In genomic region chr4:71907782-71908181, GRCh38 we compare ENCODE assay signal across 21 cellular contexts.
DNase-seq lines count a peak whose midpoint lies in the region; ATAC-seq, FAIRE-seq and TF ChIP-seq lines count a peak whose summit lies in the region.
"Had no signal": no experiment of that assay in that cellular context is flagged by ENCODE, and none has a peak within 500 bp of the region (broad histone marks: within the 10 kb centered on the region; RNA-seq: fewer than 3 reads in every experiment).

No MANE protein-coding gene starts in this region.

- H3K27ac ChIP-seq in right lobe of liver = peak overlapping the region in 1 of 3 donors; percentile 71
- no peak overlapping the region for H3K27ac ChIP-seq in GM23248
- H3K27ac ChIP-seq: thoracic aorta, WERI-Rb-1 had no signal

- no peaks in the 10 kb centered on the region for H3K79me2 ChIP-seq in GM23248 (ENCODE audit: insufficient read depth)

- H3K27me3 ChIP-seq in right lobe of liver = no peaks in the 10 kb centered on the region
- no peaks in the 10 kb centered on the region for H3K27me3 ChIP-seq in GM23248 (replicated peaks; ENCODE audit: insufficient read depth)

- in situ Hi-C loops in GM23248 (cut with MboI) = no loop called here

- H3K4me1 ChIP-seq in right lobe of liver (peaks cover 0 to 27% (median 7%) of the 10 kb centered on the region in 4 donors), GM23248 (ENCODE audit: insufficient read depth) (no peaks in the 10 kb centered on the region)

- no peaks in the 10 kb centered on the region for H3K9me3 ChIP-seq in right lobe of liver
- H3K9me3 ChIP-seq in GM23248 (ENCODE audit: low read depth) = no peaks in the 10 kb centered on the region
- H3K9me3 ChIP-seq: thoracic aorta had no signal

- no peak for TF ChIP-seq POLR2A in right lobe of liver (IDR thresholded peaks at IDR 0.05)

- no peak overlapping the region for H2AFZ ChIP-seq in GM23248

- H3K4me3 ChIP-seq in right lobe of liver (no peak overlapping the region), GM23248 (no peak overlapping the region)
- H3K4me3 ChIP-seq: thoracic aorta had no signal

- peak; percentile 26 to 49 (median 38) for TF ChIP-seq CTCF in right lobe of liver (IDR thresholded peaks at IDR 0.05)

- intact Hi-C loops in right lobe of liver (cut with DNase I) = no loop called here

- H3K4me2 ChIP-seq in GM23248 (ENCODE audit: unreplicated experiment) = no peak overlapping the region

- peak in 1 of 3 donors; percentile 52 for DNase-seq in right lobe of liver
- no peak for DNase-seq in HTR-8/SVneo (ENCODE audit: insufficient read length, low spot score)
- DNase-seq in GM23248 = no peak
- DNase-seq in SW 1271 (lab: John Stamatoyannopoulos, UW) = no peak
- DNase-seq in activated CD4-positive, CD25-positive, alpha-beta regulatory T cell (lab: John Stamatoyannopoulos, UW) = no peak
- DNase-seq: activated CD8-positive, alpha-beta memory T cell treated with anti-CD3 and anti-CD28 coated beads, Interleukin-2, amount 10 ng/mL, durations not matched to agents 7 days and 5 days; AML-193; hypothalamus; KBM-7; left ventricle myocardium superior; naive thymus-derived CD8-positive, alpha-beta T cell; NCI-H1105 treated with DMSO at 0.1 percent for 48 hours; NCI-H446 treated with DMSO at 0.1 percent for 48 hours; stimulated activated CD4-positive, alpha-beta T cell treated with anti-CD3 and anti-CD28 coated beads, Interleukin-1b, Interleukin-23, amount 100 ng/mL, for 48 hours; stimulated activated CD8-positive, alpha-beta memory T cell treated with anti-CD3 and anti-CD28 coated beads, Interleukin-4, amount 100 ng/mL, for 48 hours; WERI-Rb-1 had no signal

- H3F3A ChIP-seq in GM23248 (ENCODE audit: insufficient read depth) = no peaks in the 10 kb centered on the region

- 7% methylated on average over 3 of the region's 3 CpGs for WGBS in right lobe of liver (ENCODE audit: insufficient coverage, low coverage, low lambda C conversion rate, missing lambda C conversion rate)
- WGBS in GM23248 (ENCODE audit: low coverage in 1 of 2, low lambda C conversion rate in 2 of 2, missing lambda C conversion rate in 2 of 2), 2 experiments = 13 to 16% methylated on average over 3 of the region's 3 CpGs

- H3K9ac ChIP-seq in GM23248 = no peak overlapping the region

- no peaks in the 10 kb centered on the region for H3K36me3 ChIP-seq in right lobe of liver
- no peaks in the 10 kb centered on the region for H3K36me3 ChIP-seq in GM23248 (ENCODE audit: low read depth)
- H3K36me3 ChIP-seq: thoracic aorta, WERI-Rb-1 had no signal

- ATAC-seq in GM18870 (IDR thresholded peaks at IDR 0.05; ENCODE audit: unreplicated experiment) (peak; percentile 81), HG02571 (IDR thresholded peaks at IDR 0.05; ENCODE audit: unreplicated experiment) (peak; percentile 68), HG03442 (IDR thresholded peaks at IDR 0.05; ENCODE audit: unreplicated experiment) (peak; percentile 49), right lobe of liver (peak; percentile 87 to 92 (median 90))
- ATAC-seq: activated CD8-positive, alpha-beta memory T cell treated with anti-CD3 and anti-CD28 coated beads, Interleukin-2, amount 10 ng/mL, durations not matched to agents 7 days and 5 days; HCT116; left ventricle myocardium superior; naive thymus-derived CD8-positive, alpha-beta T cell had no signal

- FAIRE-seq in HTR-8/SVneo (lab: Jason Lieb, UNC) = no peak

- no peaks in the 10 kb centered on the region for H4K20me1 ChIP-seq in GM23248 (ENCODE audit: insufficient read depth)

- no peaks in the 10 kb centered on the region for H3K9me2 ChIP-seq in GM23248 (ENCODE audit: insufficient read depth)
